ENCODE assay signal across 17 cellular contexts in the genomic region with DNA sequence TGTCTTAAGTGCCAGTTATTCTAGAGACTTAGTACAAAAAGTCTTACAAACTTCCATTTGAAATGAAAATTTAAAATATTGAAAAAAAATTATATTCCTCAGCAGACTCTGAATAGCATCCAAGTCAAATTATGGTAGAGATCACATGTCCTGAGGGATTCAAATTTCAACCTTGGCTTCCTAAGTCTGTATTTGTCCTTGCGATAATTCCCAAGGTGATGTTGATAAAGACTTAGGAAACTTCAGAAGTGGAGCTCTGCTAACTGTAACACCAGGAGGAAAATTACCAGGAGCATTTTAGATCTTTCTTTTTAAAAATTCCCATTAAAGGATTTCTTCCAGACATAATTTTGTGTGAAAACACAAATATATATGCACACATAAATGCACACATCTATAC.
A peak's percentile ranks its signal among the peaks of the same experiment; 100 is the strongest.
DNase-seq lines count a peak whose midpoint lies in the region; ATAC-seq, FAIRE-seq and TF ChIP-seq lines count a peak whose summit lies in the region.
"Had no signal": no experiment of that assay in that cellular context is flagged by ENCODE, and none has a peak within 500 bp of the region (broad histone marks: within the 10 kb centered on the region; RNA-seq: fewer than 3 reads in every experiment).

No MANE protein-coding gene starts in this region.

- H3K9me3 ChIP-seq in left ventricle myocardium inferior (replicated peaks) (peaks cover 3% of the 10 kb centered on the region), body of pancreas (no peaks in the 10 kb centered on the region), pancreas (no peaks in the 10 kb centered on the region)
- H3K9me3 ChIP-seq: BLaER1 treated with 17β-estradiol and CSF1 and Interleukin-3, amounts not matched to agents 10 nM and 100 nM had no signal

- 29 to 30% methylated on average over 1 of the region's 1 CpG for WGBS in body of pancreas, 2 donors
- 39 to 44% methylated on average over 1 of the region's 1 CpG for WGBS in pancreas, 2 donors

- intact Hi-C loops in Right ventricle myocardium superior (cut with DNase I) (no loop called here), left ventricle myocardium inferior (cut with micrococcal nuclease) (no loop called here), body of pancreas (cut with DNase I) (no loop called here), pancreas (cut with DNase I) (no loop called here), left colon (cut with DNase I, micrococcal nuclease) (no loop called here)

- H3K4me3 ChIP-seq in left ventricle myocardium inferior (no peak overlapping the region), body of pancreas (no peak overlapping the region), pancreas (peak overlapping the region in 1 of 4 donors; percentile 14)
- H3K4me3 ChIP-seq: BLaER1 treated with 17β-estradiol and CSF1 and Interleukin-3, amounts not matched to agents 10 nM and 100 nM; GM12878 had no signal

- peaks cover 24% of the 10 kb centered on the region for H3K4me1 ChIP-seq in left ventricle myocardium inferior
- peaks cover 58% of the 10 kb centered on the region for H3K4me1 ChIP-seq in body of pancreas
- peaks cover 11 to 25% (median 12%) of the 10 kb centered on the region in 3 donors for H3K4me1 ChIP-seq in pancreas
- H3K4me1 ChIP-seq: BLaER1 treated with 17β-estradiol and CSF1 and Interleukin-3, amounts not matched to agents 10 nM and 100 nM had no signal

- H3K4me1 Mint-ChIP-seq in chondrocyte (ENCODE audit: low read depth), result no peaks in the 10 kb centered on the region
- H3K4me1 Mint-ChIP-seq: B cell had no signal

- no peak for DNase-seq in Right ventricle myocardium superior
- no peak for DNase-seq in left ventricle myocardium inferior
- peak in 1 of 4 donors; percentile 26 for DNase-seq in body of pancreas
- peak in 1 of 6 donors; percentile 19 for DNase-seq in pancreas
- DNase-seq in chondrocyte (ENCODE audit: low spot score), result no peak
- DNase-seq in left colon, result no peak
- DNase-seq: Calu3; CD8-positive, alpha-beta T cell; DMS53; DND-41; EL; H9 had no signal

- no peak for TF ChIP-seq CTCF in left ventricle myocardium inferior (IDR thresholded peaks at IDR 0.05; ENCODE audit: borderline replicate concordance)
- no peak for TF ChIP-seq CTCF in body of pancreas (IDR thresholded peaks at IDR 0.05)
- TF ChIP-seq CTCF in pancreas (IDR thresholded peaks at IDR 0.05), result no peak
- no peak for TF ChIP-seq CTCF in chondrocyte (IDR thresholded peaks at IDR 0.05)

- no peaks in the 10 kb centered on the region for H3K27me3 Mint-ChIP-seq in chondrocyte (ENCODE audit: low read depth)
- H3K27me3 Mint-ChIP-seq: B cell had no signal

- no peak overlapping the region for H3K4me3 Mint-ChIP-seq in chondrocyte (ENCODE audit: unreplicated experiment)
- H3K4me3 Mint-ChIP-seq: B cell; CD8-positive, alpha-beta T cell; H9 had no signal

- H3K27ac ChIP-seq in left ventricle myocardium inferior (replicated peaks), result no peak overlapping the region
- peak overlapping the region; percentile 87 to 97 (median 92) for H3K27ac ChIP-seq in body of pancreas
- peak overlapping the region; percentile 73 to 91 (median 82) for H3K27ac ChIP-seq in pancreas
- H3K27ac ChIP-seq: BLaER1 treated with 17β-estradiol and CSF1 and Interleukin-3, amounts not matched to agents 10 nM and 100 nM had no signal

- H3K36me3 Mint-ChIP-seq in chondrocyte (ENCODE audit: low read depth), result peaks cover 2% of the 10 kb centered on the region
- H3K36me3 Mint-ChIP-seq: CD8-positive, alpha-beta T cell had no signal

- no peak for FAIRE-seq in pancreas (lab: Jason Lieb, UNC)
- FAIRE-seq: GM12878, H1, HepG2 had no signal

- H3K36me3 ChIP-seq in left ventricle myocardium inferior (no peaks in the 10 kb centered on the region), body of pancreas (replicated peaks in 1 of 2; ENCODE audit: insufficient read depth in 1 of 2, low read depth in 2 of 2) (no peaks in the 10 kb centered on the region), pancreas (no peaks in the 10 kb centered on the region)
- H3K36me3 ChIP-seq: BLaER1 treated with 17β-estradiol and CSF1 and Interleukin-3, amounts not matched to agents 10 nM and 100 nM had no signal

- ATAC-seq in Right ventricle myocardium superior (ENCODE audit: poor library complexity) (peak; percentile 80), body of pancreas (peak; percentile 72), pancreas (peak; percentile 72 to 82 (median 76)), left colon (no peak)
- ATAC-seq: CD8-positive, alpha-beta T cell; GM12878; HepG2 had no signal

- no peak overlapping the region for H3K27ac Mint-ChIP-seq in chondrocyte (ENCODE audit: unreplicated experiment)
- H3K27ac Mint-ChIP-seq: B cell; CD8-positive, alpha-beta T cell; H9 had no signal

- peaks cover 3% of the 10 kb centered on the region for H3K9me3 Mint-ChIP-seq in chondrocyte (ENCODE audit: low read depth)
- H3K9me3 Mint-ChIP-seq: CD8-positive, alpha-beta T cell had no signal

- H3K27me3 ChIP-seq in left ventricle myocardium inferior (ENCODE audit: low read depth) (no peaks in the 10 kb centered on the region), body of pancreas (no peaks in the 10 kb centered on the region), pancreas (no peaks in the 10 kb centered on the region)
- H3K27me3 ChIP-seq: BLaER1 treated with 17β-estradiol and CSF1 and Interleukin-3, amounts not matched to agents 10 nM and 100 nM had no signal

- no peak for TF ChIP-seq POLR2A in body of pancreas (IDR thresholded peaks at IDR 0.05)
